8 cellular contexts compared by ENCODE assay signal in the genomic region with DNA sequence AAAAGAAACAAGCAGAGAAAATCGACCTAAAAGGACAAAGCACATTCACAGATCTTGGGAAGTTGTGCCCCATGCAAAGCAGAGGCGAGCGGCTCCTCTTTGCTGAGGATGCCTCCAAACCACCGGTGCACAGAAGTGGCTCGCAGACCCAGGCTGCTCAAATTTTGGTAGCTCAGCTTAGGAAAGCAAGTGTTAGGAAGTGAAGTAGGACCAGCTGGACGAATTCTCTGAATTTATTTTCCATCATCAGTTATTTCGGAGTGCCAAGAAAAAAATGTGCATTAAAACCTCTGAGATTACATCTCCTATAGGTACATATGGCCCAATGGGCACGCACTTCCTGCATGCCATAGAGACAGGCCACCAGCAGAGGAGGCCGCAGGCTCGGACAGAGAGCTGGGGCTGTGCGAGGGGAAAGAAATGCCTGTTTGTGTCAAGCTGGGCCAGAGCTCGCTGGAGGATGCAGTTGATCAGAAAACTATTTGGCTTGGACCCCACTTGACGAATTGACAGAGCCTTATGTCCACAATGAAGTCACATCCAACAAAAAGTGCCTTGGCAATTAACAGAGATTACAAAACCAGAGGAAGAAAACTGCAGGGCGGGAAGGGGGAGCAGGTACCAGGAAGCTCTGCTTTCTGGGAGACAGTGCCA.
DNase-seq lines count a peak whose midpoint lies in the region; ATAC-seq lines count a peak whose summit lies in the region.

No MANE protein-coding gene starts in this region.

- peak; percentile 67 for ATAC-seq in HG03520 (IDR thresholded peaks at IDR 0.05; ENCODE audit: unreplicated experiment)
- ATAC-seq in GM21576 (IDR thresholded peaks at IDR 0.05; ENCODE audit: unreplicated experiment): no peak

- peak; percentile 25 for DNase-seq in NCI-H146 (lab: John Stamatoyannopoulos, UW)
- DNase-seq in NCI-H146 treated with DMSO at 0.1 percent for 48 hours (lab: John Stamatoyannopoulos, UW; ENCODE audit: unreplicated experiment): no peak
- DNase-seq in SW480 (ENCODE audit: low spot score): peak; percentile 52
- DNase-seq in central memory CD4-positive, alpha-beta T cell: peak; percentile 59
- peak; percentile 50 for DNase-seq in kidney tubule cell (ENCODE audit: low spot score)
- peak; percentile 67 for DNase-seq in stimulated activated CD4-positive, alpha-beta T cell treated with anti-CD3 and anti-CD28 coated beads, Interleukin-1b, Interleukin-23, amount 100 ng/mL, for 48 hours
